ENCODE assay signal across 19 cellular contexts in the genomic region with DNA sequence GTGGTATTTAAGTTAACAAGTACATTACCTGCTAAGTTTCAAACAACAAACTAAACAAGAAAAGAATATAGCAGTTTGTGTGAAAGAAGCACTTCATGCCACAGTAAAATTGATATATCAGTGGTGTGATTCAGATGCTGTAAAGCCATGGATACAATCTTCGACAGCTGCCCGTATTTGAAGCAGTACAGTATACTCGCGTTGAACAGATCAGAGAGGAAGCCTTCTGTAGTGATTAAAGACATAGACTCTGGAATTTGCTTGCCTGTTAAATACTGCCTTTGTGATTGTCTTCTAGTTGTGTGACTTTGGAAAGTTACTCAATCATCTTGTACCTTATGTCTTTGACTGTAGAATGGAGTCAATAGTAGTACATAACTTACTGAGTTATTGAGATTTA.
DNase-seq lines count a peak whose midpoint lies in the region; ATAC-seq and TF ChIP-seq lines count a peak whose summit lies in the region.
"Had no signal": no experiment of that assay in that cellular context is flagged by ENCODE, and none has a peak within 500 bp of the region (broad histone marks: within the 10 kb centered on the region; RNA-seq: fewer than 3 reads in every experiment).

No MANE protein-coding gene starts in this region.

- H3K4me1 ChIP-seq in heart right ventricle (peaks cover 0 to 36% (median 0%) of the 10 kb centered on the region in 9 donors), right atrium auricular region (peaks cover 0 to 12% of the 10 kb centered on the region in 2 donors), rectal smooth muscle tissue (ENCODE audit: control insufficient read depth, insufficient read depth, low read length) (peaks cover 7% of the 10 kb centered on the region), urinary bladder (ENCODE audit: insufficient read depth) (no peaks in the 10 kb centered on the region), right lobe of liver (no peaks in the 10 kb centered on the region)

- no peaks in the 10 kb centered on the region for H3K9me3 ChIP-seq in heart right ventricle
- H3K9me3 ChIP-seq in right atrium auricular region, result no peaks in the 10 kb centered on the region
- no peaks in the 10 kb centered on the region for H3K9me3 ChIP-seq in right lobe of liver
- H3K9me3 ChIP-seq: BE2C had no signal

- peak in 3 of 8 donors; percentile 25 to 54 (median 38) for ATAC-seq in heart right ventricle
- no peak for ATAC-seq in right lobe of liver
- ATAC-seq: GM12878 had no signal

- no peak overlapping the region for H3K9ac ChIP-seq in rectal smooth muscle tissue (ENCODE audit: low read length)

- intact Hi-C loops in heart right ventricle (cut with DNase I), result loop anchor here in 1 of 10 donors (10.0 kb wide), 1 partner anchor 55 kb away; no protein-coding TSS in a partner anchor
- intact Hi-C loops in cardiac septum (cut with DNase I), result loop anchor here (2.0 to 10.0 kb wide), 2 partner anchors 55 to 145 kb away; no protein-coding TSS in a partner anchor
- intact Hi-C loops in right lobe of liver (cut with DNase I), result no loop called here

- TF ChIP-seq POLR2A in right lobe of liver (IDR thresholded peaks at IDR 0.05), result no peak

- H3K27ac ChIP-seq in heart right ventricle (peak overlapping the region; percentile 3 to 82 (median 62)), right atrium auricular region (peak overlapping the region; percentile 10 to 83), rectal smooth muscle tissue (ENCODE audit: low read depth, low read length) (peak overlapping the region; percentile 3), urinary bladder (ENCODE audit: low read depth) (peak overlapping the region; percentile 50), right lobe of liver (no peak overlapping the region)

- 35 to 57% methylated on average over 4 of the region's 4 CpGs for WGBS in heart right ventricle, 2 donors
- 78% methylated on average over 4 of the region's 4 CpGs for WGBS in urinary bladder
- WGBS in right lobe of liver (ENCODE audit: insufficient coverage, low coverage, low lambda C conversion rate, missing lambda C conversion rate), result 71% methylated on average over 4 of the region's 4 CpGs

- DNase-seq in heart right ventricle (no peak), cardiac septum (ENCODE audit: low spot score) (no peak), right atrium auricular region (ENCODE audit: low spot score) (no peak), right lobe of liver (no peak), SKM-1 (lab: John Stamatoyannopoulos, UW; ENCODE audit: unreplicated experiment) (no peak)
- DNase-seq: ACHN; BE2C; C1 segment of cervical spinal cord; CD4-positive, CD25-positive, alpha-beta regulatory T cell; CD8-positive, alpha-beta memory T cell; COR-L47; DMS 273 treated with DMSO at 0.1 percent for 48 hours; DMS53; DND-41; EL; H9 had no signal

- no peaks in the 10 kb centered on the region for H3K27me3 ChIP-seq in heart right ventricle
- no peaks in the 10 kb centered on the region for H3K27me3 ChIP-seq in right atrium auricular region
- no peaks in the 10 kb centered on the region for H3K27me3 ChIP-seq in rectal smooth muscle tissue (ENCODE audit: control insufficient read depth, insufficient read depth, low read length)
- no peaks in the 10 kb centered on the region for H3K27me3 ChIP-seq in right lobe of liver
- H3K27me3 ChIP-seq: BE2C had no signal

- TF ChIP-seq CTCF in heart right ventricle (IDR thresholded peaks at IDR 0.05) (no peak), right atrium auricular region (IDR thresholded peaks at IDR 0.05) (no peak), right lobe of liver (IDR thresholded peaks at IDR 0.05) (no peak)

- no peak overlapping the region for H3K4me3 ChIP-seq in heart right ventricle
- no peak overlapping the region for H3K4me3 ChIP-seq in right atrium auricular region
- no peak overlapping the region for H3K4me3 ChIP-seq in rectal smooth muscle tissue (ENCODE audit: low read length)
- H3K4me3 ChIP-seq in urinary bladder (ENCODE audit: low read depth, low read length), result no peak overlapping the region
- no peak overlapping the region for H3K4me3 ChIP-seq in right lobe of liver
- H3K4me3 ChIP-seq: GM12878 had no signal

- H3K36me3 ChIP-seq in heart right ventricle (no peaks in the 10 kb centered on the region), right atrium auricular region (no peaks in the 10 kb centered on the region), rectal smooth muscle tissue (ENCODE audit: control insufficient read depth, insufficient read depth, low read length) (no peaks in the 10 kb centered on the region), urinary bladder (ENCODE audit: insufficient read depth) (no peaks in the 10 kb centered on the region), right lobe of liver (no peaks in the 10 kb centered on the region)
- H3K36me3 ChIP-seq: BE2C had no signal

Comparison
In these comparisons a context has a peak if more than half of its experiments do, and no peak if none do; other contexts are left out.
1. H3K27ac ChIP-seq: peak in heart right ventricle (10 of 10), right atrium auricular region (2 of 2), rectal smooth muscle tissue (single experiment) and urinary bladder (single experiment); none in right lobe of liver (0 of 3).